In the genomic region with DNA sequence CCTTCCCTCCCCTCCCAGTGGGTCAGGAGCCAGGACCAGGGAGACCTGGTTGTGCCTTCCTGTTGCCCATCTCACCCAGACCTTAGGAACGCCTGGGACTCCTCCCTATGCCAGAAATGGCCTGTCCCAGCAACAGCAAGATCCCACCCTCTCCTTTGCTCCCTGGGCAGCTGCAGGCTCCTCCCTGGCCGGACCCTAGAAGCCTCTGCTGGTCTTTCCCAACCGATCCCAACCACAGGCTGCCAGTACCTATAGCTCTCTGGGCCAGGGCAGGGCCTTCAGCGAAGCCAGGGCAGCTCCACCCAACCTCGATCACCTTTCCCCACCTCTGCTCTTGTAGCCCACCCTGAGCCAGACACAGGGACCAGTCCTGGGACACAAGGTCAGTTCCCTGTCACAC, we compare ENCODE assay signal across 21 cellular contexts. TPM values are rescaled to one million over a fixed set of nuclear protein-coding genes. Genes with fewer than 3 reads are reported as not detected.
A peak's percentile ranks its signal among the peaks of the same experiment; 100 is the strongest.
DNase-seq lines count a peak whose midpoint lies in the region; ATAC-seq and TF ChIP-seq lines count a peak whose summit lies in the region.
"Had no signal": no experiment of that assay in that cellular context is flagged by ENCODE, and none has a peak within 500 bp of the region (broad histone marks: within the 10 kb centered on the region; RNA-seq: fewer than 3 reads in every experiment).

No MANE protein-coding gene starts in this region.

- H3K4me1 ChIP-seq in right cardiac atrium (ENCODE audit: control insufficient read depth, insufficient read depth, low read length) = no peaks in the 10 kb centered on the region
- no peaks in the 10 kb centered on the region for H3K4me1 ChIP-seq in CD8-positive, alpha-beta T cell (ENCODE audit: insufficient read depth, low read length)

- H3K36me3 Mint-ChIP-seq in chondrocyte (ENCODE audit: low read depth) = no peaks in the 10 kb centered on the region
- no peaks in the 10 kb centered on the region for H3K36me3 Mint-ChIP-seq in stimulated activated effector memory CD8-positive, alpha-beta T cell treated with anti-CD3 and anti-CD28 coated beads, Interleukin-12 subunit alpha, Interleukin-12 subunit beta, amount 100 ng/mL, for 72 hours
- no peaks in the 10 kb centered on the region for H3K36me3 Mint-ChIP-seq in CD8-positive, alpha-beta T cell
- H3K36me3 Mint-ChIP-seq: IgD-negative memory B cell had no signal

- no peaks in the 10 kb centered on the region for H3K27me3 Mint-ChIP-seq in chondrocyte (ENCODE audit: low read depth)
- H3K27me3 Mint-ChIP-seq in CD8-positive, alpha-beta T cell (ENCODE audit: low read depth) = peaks cover 3% of the 10 kb centered on the region

- H3K27ac Mint-ChIP-seq in chondrocyte (ENCODE audit: unreplicated experiment) = peak overlapping the region; percentile 36
- H3K27ac Mint-ChIP-seq in stimulated activated effector memory CD8-positive, alpha-beta T cell treated with anti-CD3 and anti-CD28 coated beads, Interleukin-12 subunit alpha, Interleukin-12 subunit beta, amount 100 ng/mL, for 72 hours = peak overlapping the region; percentile 54
- no peak overlapping the region for H3K27ac Mint-ChIP-seq in CD8-positive, alpha-beta T cell

- H3K9me3 ChIP-seq in right cardiac atrium (ENCODE audit: control insufficient read depth, low read length) = no peaks in the 10 kb centered on the region
- no peaks in the 10 kb centered on the region for H3K9me3 ChIP-seq in CD8-positive, alpha-beta T cell (ENCODE audit: low read length)
- H3K9me3 ChIP-seq: SJCRH30 had no signal

- no peak overlapping the region for H3K4me3 ChIP-seq in right cardiac atrium (ENCODE audit: low read length)
- no peak overlapping the region for H3K4me3 ChIP-seq in CD8-positive, alpha-beta T cell (ENCODE audit: low read depth, low read length)
- H3K4me3 ChIP-seq: PC-9, SJCRH30 had no signal

- H3K4me3 Mint-ChIP-seq in chondrocyte (ENCODE audit: unreplicated experiment) = no peak overlapping the region
- H3K4me3 Mint-ChIP-seq in stimulated activated effector memory CD8-positive, alpha-beta T cell treated with anti-CD3 and anti-CD28 coated beads, Interleukin-12 subunit alpha, Interleukin-12 subunit beta, amount 100 ng/mL, for 72 hours = no peak overlapping the region
- H3K4me3 Mint-ChIP-seq in CD8-positive, alpha-beta T cell = no peak overlapping the region

- no peaks in the 10 kb centered on the region for H3K27me3 ChIP-seq in right cardiac atrium (ENCODE audit: control insufficient read depth, insufficient read depth)
- no peaks in the 10 kb centered on the region for H3K27me3 ChIP-seq in CD8-positive, alpha-beta T cell (ENCODE audit: insufficient read depth, low read length)
- H3K27me3 ChIP-seq: SJCRH30 had no signal

- H3K27ac ChIP-seq in right cardiac atrium (ENCODE audit: low read length) = peak overlapping the region; percentile 19
- H3K27ac ChIP-seq in CD8-positive, alpha-beta T cell (ENCODE audit: low read depth, low read length) = no peak overlapping the region
- H3K27ac ChIP-seq: PC-9, RWPE1, SJCRH30 had no signal

- ATAC-seq in Right ventricle myocardium superior (ENCODE audit: poor library complexity) (peak; percentile 6), right cardiac atrium (peak; percentile 5 to 13), HG02763 (IDR thresholded peaks at IDR 0.05; ENCODE audit: unreplicated experiment) (no peak), HG02642 (IDR thresholded peaks at IDR 0.05; ENCODE audit: poor library complexity, unreplicated experiment) (no peak)
- ATAC-seq in stimulated activated effector memory CD8-positive, alpha-beta T cell treated with anti-CD3 and anti-CD28 coated beads, Interleukin-12 subunit alpha, Interleukin-12 subunit beta, amount 100 ng/mL, for 72 hours = no peak
- ATAC-seq in CD8-positive, alpha-beta T cell = no peak

- no peaks in the 10 kb centered on the region for H3K9me3 Mint-ChIP-seq in chondrocyte (ENCODE audit: low read depth)
- H3K9me3 Mint-ChIP-seq in stimulated activated effector memory CD8-positive, alpha-beta T cell treated with anti-CD3 and anti-CD28 coated beads, Interleukin-12 subunit alpha, Interleukin-12 subunit beta, amount 100 ng/mL, for 72 hours = no peaks in the 10 kb centered on the region
- H3K9me3 Mint-ChIP-seq in CD8-positive, alpha-beta T cell = no peaks in the 10 kb centered on the region
- H3K9me3 Mint-ChIP-seq: IgD-negative memory B cell had no signal

- POLR2A ChIA-PET in CD8-positive, alpha-beta T cell (lab: Charles Lee) = no interaction called here

- intact Hi-C loops in Right ventricle myocardium superior (cut with DNase I) (no loop called here), right cardiac atrium (cut with DNase I) (loop anchor here in 3 of 4 donors (5.0 to 10.0 kb wide), 2 partner anchors 205 to 207 kb away; no protein-coding TSS in a partner anchor)
- intact Hi-C loops in CD8-positive, alpha-beta T cell (cut with DNase I, micrococcal nuclease) = no loop called here

- no peak for DNase-seq in chondrocyte (ENCODE audit: low spot score)
- peak; percentile 59 for DNase-seq in Right ventricle myocardium superior
- DNase-seq in right cardiac atrium = peak in 2 of 3 donors; percentile 57 to 74
- DNase-seq in stimulated activated effector memory CD8-positive, alpha-beta T cell treated with anti-CD3 and anti-CD28 coated beads, Interleukin-12 subunit alpha, Interleukin-12 subunit beta, amount 100 ng/mL, for 72 hours (ENCODE audit: low spot score in 2 of 2) = no peak
- no peak for DNase-seq in GOT3 (lab: John Stamatoyannopoulos, UW)
- DNase-seq in CD8-positive, alpha-beta T cell = no peak
- DNase-seq: C1 segment of cervical spinal cord, DND-41, HCEC 1CT, Karpas-422, NCI-H1436, NCI-H1930, NCI-H526, PC-9, SJCRH30 had no signal

- CTCF ChIA-PET in CD8-positive, alpha-beta T cell (lab: Charles Lee) = interaction anchor here (1.3 to 2.4 kb wide), 3 partner anchors 11 to 211 kb away, joined by 5 to 7 read pairs (median 7); no protein-coding TSS in a partner anchor

- no peak for TF ChIP-seq CTCF in chondrocyte (IDR thresholded peaks at IDR 0.05)
- TF ChIP-seq CTCF in CD8-positive, alpha-beta T cell (IDR thresholded peaks at IDR 0.05) = no peak

- H3K36me3 ChIP-seq in CD8-positive, alpha-beta T cell (ENCODE audit: insufficient read depth, low read length) = no peaks in the 10 kb centered on the region
- H3K36me3 ChIP-seq: SJCRH30 had no signal

- 73% methylated on average over 5 of the region's 5 CpGs for WGBS in right cardiac atrium

- peaks cover 62% of the 10 kb centered on the region for H3K4me1 Mint-ChIP-seq in chondrocyte (ENCODE audit: low read depth)
- peaks cover 13% of the 10 kb centered on the region for H3K4me1 Mint-ChIP-seq in stimulated activated effector memory CD8-positive, alpha-beta T cell treated with anti-CD3 and anti-CD28 coated beads, Interleukin-12 subunit alpha, Interleukin-12 subunit beta, amount 100 ng/mL, for 72 hours
- peaks cover 7% of the 10 kb centered on the region for H3K4me1 Mint-ChIP-seq in CD8-positive, alpha-beta T cell (ENCODE audit: low read depth)

RNA-seq across cellular contexts. Expression of gene LDB3, which starts 21.9 kb away (rescaled TPM):
- total RNA-seq in chondrocyte (4.0 to 22.7 TPM (median 21.5 TPM) in 3 replicates), Right ventricle myocardium superior (1,375 TPM), right cardiac atrium (1,000 to 10,000 TPM in 1 of 4 donors, 100 to 1,000 TPM in 3; 738 to 1,111 (median 934) TPM)
- 1,223 TPM for polyA plus RNA-seq in right cardiac atrium
- total RNA-seq in CD8-positive, alpha-beta T cell = not detected

RNA-seq across cellular contexts. Expression of gene OPN4, which starts 35.9 kb away (rescaled TPM):
- not detected in 3 replicates for total RNA-seq in chondrocyte
- 0.40 TPM for total RNA-seq in Right ventricle myocardium superior
- 1 to 10 TPM in 2 of 4 donors, under 1 TPM in 2; 0.32 to 1.2 (median 0.95) TPM for total RNA-seq in right cardiac atrium
- 0.93 TPM for polyA plus RNA-seq in right cardiac atrium
- not detected for total RNA-seq in CD8-positive, alpha-beta T cell
- total RNA-seq: G401, MCF 10A, SJCRH30 had no signal
- polyA plus RNA-seq: IgD-negative memory B cell had no signal

Comparison
In these comparisons a context has a peak if more than half of its experiments do, and no peak if none do; other contexts are left out.
1. intact Hi-C loops: an anchor here in right cardiac atrium (5.0 to 10.0 kb wide); none called in Right ventricle myocardium superior and CD8-positive, alpha-beta T cell.
2. DNase-seq: peak in Right ventricle myocardium superior (single experiment) and right cardiac atrium (2 of 3); none in chondrocyte (single experiment), stimulated activated effector memory CD8-positive, alpha-beta T cell treated with anti-CD3 and anti-CD28 coated beads, Interleukin-12 subunit alpha, Interleukin-12 subunit beta, amount 100 ng/mL, for 72 hours (0 of 2), GOT3 (single experiment) and CD8-positive, alpha-beta T cell (0 of 7).
3. ATAC-seq: peak in Right ventricle myocardium superior (single experiment) and right cardiac atrium (2 of 2); none in stimulated activated effector memory CD8-positive, alpha-beta T cell treated with anti-CD3 and anti-CD28 coated beads, Interleukin-12 subunit alpha, Interleukin-12 subunit beta, amount 100 ng/mL, for 72 hours (single experiment), HG02763 (single experiment), HG02642 (single experiment) and CD8-positive, alpha-beta T cell (single experiment).
4. RNA of gene LDB3, which starts 21.9 kb away (total RNA-seq): 1,375 TPM in Right ventricle myocardium superior (single experiment) and 738 to 1,111 TPM in right cardiac atrium; 4.0 to 22.7 TPM in chondrocyte and not detected in CD8-positive, alpha-beta T cell; every median in the first group is over 10 times any median in the second.